Comparison of ENCODE assay signal across 8 cellular contexts in the genomic region with DNA sequence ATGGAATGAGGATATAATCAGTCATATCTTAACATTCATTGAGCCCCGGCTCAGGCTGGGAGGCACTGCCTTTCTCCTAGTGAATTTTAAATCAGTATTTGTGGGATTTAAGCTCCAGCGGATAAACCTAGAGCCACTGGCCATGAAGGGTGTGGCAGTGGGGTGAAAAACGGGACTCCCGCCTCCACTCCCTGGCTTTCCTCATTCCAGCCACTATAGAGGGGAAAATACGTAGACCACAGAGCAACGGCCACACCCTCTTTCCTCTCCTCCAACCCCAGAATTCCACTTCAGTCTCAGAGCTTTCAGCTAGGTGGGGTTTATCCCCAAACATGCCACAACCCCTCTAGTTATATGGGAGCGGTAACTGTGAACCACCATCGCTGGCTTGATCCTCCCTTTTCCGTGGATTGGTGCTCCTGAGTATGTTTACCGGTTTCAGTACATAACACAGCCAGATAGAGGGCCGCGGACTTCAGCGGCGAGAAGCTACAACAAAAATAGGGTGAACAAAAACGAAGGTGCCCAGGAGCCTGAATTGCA.
DNase-seq lines count a peak whose midpoint lies in the region; ATAC-seq and TF ChIP-seq lines count a peak whose summit lies in the region.

No MANE protein-coding gene starts in this region.

- TF ChIP-seq CTCF in RWPE1 (conservative IDR thresholded peaks at IDR 0.05; ENCODE audit: low read depth) (no peak), fibroblast of mammary gland (conservative IDR thresholded peaks at IDR 0.05; ENCODE audit: control insufficient read depth, insufficient read depth, low read depth, low read length) (peak; percentile 19), ovary (IDR thresholded peaks at IDR 0.05) (peak in 1 of 3 donors; percentile 36)

- POLR2A ChIA-PET in CD4-positive, alpha-beta memory T cell (lab: Charles Lee; ENCODE audit: partially characterized antibody), result interaction anchor here (0.7 to 1.5 kb wide), 8 partner anchors 9 to 159 kb away, joined by 3 to 7 read pairs (median 4); no protein-coding TSS in a partner anchor
- POLR2A ChIA-PET in RWPE1 (lab: Yijun Ruan, JAX; ENCODE audit: low non-redundant PET), result no interaction called here

- no peaks in the 10 kb centered on the region for H3K27me3 ChIP-seq in CD4-positive, alpha-beta memory T cell (ENCODE audit: insufficient read depth, low read length)
- no peaks in the 10 kb centered on the region for H3K27me3 ChIP-seq in ovary

- intact Hi-C loops in CD4-positive, alpha-beta memory T cell (cut with micrococcal nuclease), result loop anchor here (5.0 kb wide), 1 partner anchor 722 kb away; no protein-coding TSS in a partner anchor
- intact Hi-C loops in ovary (cut with DNase I), result no loop called here

- H3K27ac Mint-ChIP-seq in CD4-positive, alpha-beta memory T cell, result peak overlapping the region; percentile 77 to 94 (median 89)

- no peak for TF ChIP-seq EP300 in ovary (IDR thresholded peaks at IDR 0.05)

- H3K4me3 ChIP-seq in CD4-positive, alpha-beta memory T cell (ENCODE audit: low read length in 2 of 2), result peak overlapping the region in 1 of 2 donors; percentile 30
- H3K4me3 ChIP-seq in fibroblast of mammary gland (ENCODE audit: control insufficient read depth, low read depth, low read length), result peak overlapping the region; percentile 42
- H3K4me3 ChIP-seq in ovary, result peak overlapping the region; percentile 46

- H3K4me1 ChIP-seq in CD4-positive, alpha-beta memory T cell (ENCODE audit: insufficient read depth, low read length), result peaks cover 25% of the 10 kb centered on the region
- H3K4me1 ChIP-seq in ovary (ENCODE audit: insufficient read depth), result peaks cover 11% of the 10 kb centered on the region

- H3K4me1 Mint-ChIP-seq in CD4-positive, alpha-beta memory T cell, result peaks cover 18 to 41% (median 26%) of the 10 kb centered on the region in 4 donors

- WGBS in ovary, 3 donors, result 20 to 45% (median 35%) methylated on average over 15 of the region's 15 CpGs

- peak overlapping the region; percentile 72 to 82 (median 77) for H3K4me3 Mint-ChIP-seq in CD4-positive, alpha-beta memory T cell

- TF ChIP-seq POLR2A in ovary (IDR thresholded peaks at IDR 0.05), result no peak
- no peak for TF ChIP-seq POLR2A in GM18505 (IDR thresholded peaks at IDR 0.05; ENCODE audit: borderline replicate concordance, extremely low read depth, insufficient read depth, insufficient read length)

- peak overlapping the region; percentile 64 for H3K27ac ChIP-seq in CD4-positive, alpha-beta memory T cell (ENCODE audit: low read depth, low read length)
- peak overlapping the region; percentile 33 for H3K27ac ChIP-seq in RWPE1
- peak overlapping the region; percentile 47 to 94 for H3K27ac ChIP-seq in ovary

- peaks cover 0 to 4% (median 0%) of the 10 kb centered on the region in 8 donors for H3K9me3 Mint-ChIP-seq in CD4-positive, alpha-beta memory T cell

- no peaks in the 10 kb centered on the region for H3K27me3 Mint-ChIP-seq in CD4-positive, alpha-beta memory T cell

- no peaks in the 10 kb centered on the region for H3K9me3 ChIP-seq in CD4-positive, alpha-beta memory T cell (ENCODE audit: control insufficient read depth in 1 of 2, low read length in 2 of 2)
- no peaks in the 10 kb centered on the region for H3K9me3 ChIP-seq in ovary

- H3K36me3 Mint-ChIP-seq in CD4-positive, alpha-beta memory T cell, result peaks cover 15 to 41% of the 10 kb centered on the region in 2 donors

- ATAC-seq in GM18505 (IDR thresholded peaks at IDR 0.05; ENCODE audit: unreplicated experiment), result no peak

- CTCF ChIA-PET in CD4-positive, alpha-beta memory T cell (lab: Charles Lee; ENCODE audit: partially characterized antibody), result interaction anchor here (0.8 to 3.3 kb wide), 25 partner anchors 8 to 724 kb away, joined by 3 to 25 read pairs (median 4); no protein-coding TSS in a partner anchor
- CTCF ChIA-PET in RWPE1 (lab: Yijun Ruan, JAX), result interaction anchor here (0.6 to 2.1 kb wide), 12 partner anchors 9 to 723 kb away, joined by 3 to 14 read pairs (median 3); a partner anchor contains a TSS

- peaks cover 5% of the 10 kb centered on the region for H3K36me3 ChIP-seq in CD4-positive, alpha-beta memory T cell (ENCODE audit: insufficient read depth, low read length)
- no peaks in the 10 kb centered on the region for H3K36me3 ChIP-seq in ovary

- peak in 1 of 5 donors; percentile 33 for DNase-seq in CD4-positive, alpha-beta memory T cell
- no peak for DNase-seq in RWPE1 (ENCODE audit: low spot score)
- no peak for DNase-seq in fibroblast of mammary gland (ENCODE audit: low read depth)
- DNase-seq in ovary, result peak in 3 of 5 donors; percentile 40 to 44 (median 41)
- no peak for DNase-seq in ecto neural progenitor cell (ENCODE audit: low spot score)
- no peak for DNase-seq in NCI-H2171 treated with DMSO at 0.1 percent for 48 hours (lab: John Stamatoyannopoulos, UW)
- no peak for DNase-seq in activated naive CD4-positive, alpha-beta T cell treated with Interleukin-2 at 50 U/mL for 16 hours

Comparison
In these comparisons a context has a peak if more than half of its experiments do, and no peak if none do; other contexts are left out.
1. DNase-seq: peak in ovary (3 of 5); none in RWPE1 (single experiment), fibroblast of mammary gland (single experiment), ecto neural progenitor cell (single experiment), NCI-H2171 treated with DMSO at 0.1 percent for 48 hours (single experiment) and activated naive CD4-positive, alpha-beta T cell treated with Interleukin-2 at 50 U/mL for 16 hours (single experiment).
2. Peak in every context shown above with its lines, with median percentiles within 50 percentile points of each other: H3K27ac ChIP-seq.